In the genomic region with DNA sequence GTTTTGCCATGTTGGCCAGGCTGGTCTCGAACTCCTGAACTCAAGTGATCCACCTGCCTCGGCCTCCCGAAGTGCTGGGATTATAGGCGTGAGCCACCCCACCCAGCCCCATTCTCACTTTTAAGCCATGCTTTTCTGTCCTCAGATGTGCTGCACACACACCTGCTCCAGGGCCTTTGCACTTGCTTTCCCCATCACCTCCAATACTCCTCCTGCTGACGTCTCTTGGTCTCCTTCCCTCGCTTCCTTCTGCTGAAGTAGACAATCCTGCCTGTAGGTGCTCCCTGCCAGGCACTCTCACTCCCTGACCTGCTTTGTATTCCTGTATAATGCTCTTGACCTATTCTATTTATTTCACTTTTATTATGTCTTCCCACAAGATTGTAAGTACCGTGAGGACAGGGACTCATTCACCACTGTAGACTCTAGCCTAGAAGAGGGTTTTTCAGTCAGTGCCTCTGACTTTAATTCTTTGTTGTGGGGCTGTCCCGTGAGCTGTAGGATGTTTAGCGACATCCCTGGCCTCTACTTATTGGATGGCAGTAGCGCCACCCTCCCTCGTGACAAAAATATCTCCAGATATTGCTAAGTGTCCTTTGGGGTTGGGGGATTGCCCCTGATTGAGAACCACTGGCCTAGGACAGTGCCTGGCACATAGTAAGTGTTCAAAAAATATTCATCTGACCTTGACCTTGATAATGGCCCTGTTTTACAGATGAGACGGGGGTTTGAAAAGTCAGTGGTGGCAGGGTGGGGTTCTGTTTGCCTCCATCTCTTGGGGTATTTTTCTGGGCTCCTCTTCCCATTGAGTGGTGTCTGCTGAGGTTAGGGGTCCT, we compare ENCODE assay signal across 1 cellular context.
TF ChIP-seq lines count a peak whose summit lies in the region.

No MANE protein-coding gene starts in this region.

TF ChIP-seq in K562, 482 proteins besides CTCF, POLR2A, EP300 and RAD21:
- TF ChIP-seq PCBP1 (IDR thresholded peaks at IDR 0.05; ENCODE audit: low read depth, low read length, poor library complexity, severe bottlenecking) (no peak), ZZZ3 (IDR thresholded peaks at IDR 0.05) (no peak), TARDBP (IDR thresholded peaks at IDR 0.05) (no peak), ZSCAN32 (CRISPR knock-in tag; IDR thresholded peaks at IDR 0.05) (no peak), ESRRA (IDR thresholded peaks at IDR 0.05; ENCODE audit: borderline replicate concordance, low read depth) (peak; percentile 73; the same call in 1 of the 2 replicates), NCOR1 (IDR thresholded peaks at IDR 0.05) (no peak), ETS1 (conservative IDR thresholded peaks at IDR 0.05; ENCODE audit: control insufficient read depth, low read depth, low read length) (no peak), ZNF12 (CRISPR knock-in tag; IDR thresholded peaks at IDR 0.05) (no peak), ZBTB2 (IDR thresholded peaks at IDR 0.05) (no peak), ZNF217 (CRISPR knock-in tag; IDR thresholded peaks at IDR 0.05) (no peak), ZNF316 (IDR thresholded peaks at IDR 0.05) (peak; percentile 75), CC2D1A (IDR thresholded peaks at IDR 0.05) (no peak), THAP7 (CRISPR knock-in tag; IDR thresholded peaks at IDR 0.05) (no peak), HIVEP1 (CRISPR knock-in tag; IDR thresholded peaks at IDR 0.05) (no peak), CGGBP1 (CRISPR knock-in tag; IDR thresholded peaks at IDR 0.05) (no peak), ZC3H4 (CRISPR knock-in tag; IDR thresholded peaks at IDR 0.05; ENCODE audit: borderline replicate concordance) (no peak), RBM34 (IDR thresholded peaks at IDR 0.05; ENCODE audit: borderline replicate concordance, insufficient read depth, low read length) (no peak), ETV1 (tag; conservative IDR thresholded peaks at IDR 0.05; ENCODE audit: low read depth) (no peak), LCOR (CRISPR knock-in tag; IDR thresholded peaks at IDR 0.05) (no peak), ZFPM2 (CRISPR knock-in tag; IDR thresholded peaks at IDR 0.05) (no peak), ZNF717 (CRISPR knock-in tag; IDR thresholded peaks at IDR 0.05) (no peak), ZNF740 (CRISPR knock-in tag; IDR thresholded peaks at IDR 0.05) (no peak), ZNF740 (tag; IDR thresholded peaks at IDR 0.05) (no peak), ATF4 (CRISPR knock-in tag; IDR thresholded peaks at IDR 0.05) (no peak), SNRNP70 (optimal IDR thresholded peaks at IDR 0.05; ENCODE audit: low read depth, low read length) (no peak), MAFK (IDR thresholded peaks at IDR 0.05; ENCODE audit: low read length) (no peak), JUN (IDR thresholded peaks at IDR 0.05; ENCODE audit: borderline replicate concordance, low read depth, low read length) (no peak), JUN (CRISPR knock-in tag; IDR thresholded peaks at IDR 0.05; ENCODE audit: borderline replicate concordance) (no peak), ZNF699 (CRISPR knock-in tag; IDR thresholded peaks at IDR 0.05; ENCODE audit: insufficient replicate concordance) (no peak), KDM1A (IDR thresholded peaks at IDR 0.05) (0 out of 4 replicates have a peak, but pooled peaks of 1 of the 2 experiments have one; percentile 7)
- TF ChIP-seq, protein P1, sequence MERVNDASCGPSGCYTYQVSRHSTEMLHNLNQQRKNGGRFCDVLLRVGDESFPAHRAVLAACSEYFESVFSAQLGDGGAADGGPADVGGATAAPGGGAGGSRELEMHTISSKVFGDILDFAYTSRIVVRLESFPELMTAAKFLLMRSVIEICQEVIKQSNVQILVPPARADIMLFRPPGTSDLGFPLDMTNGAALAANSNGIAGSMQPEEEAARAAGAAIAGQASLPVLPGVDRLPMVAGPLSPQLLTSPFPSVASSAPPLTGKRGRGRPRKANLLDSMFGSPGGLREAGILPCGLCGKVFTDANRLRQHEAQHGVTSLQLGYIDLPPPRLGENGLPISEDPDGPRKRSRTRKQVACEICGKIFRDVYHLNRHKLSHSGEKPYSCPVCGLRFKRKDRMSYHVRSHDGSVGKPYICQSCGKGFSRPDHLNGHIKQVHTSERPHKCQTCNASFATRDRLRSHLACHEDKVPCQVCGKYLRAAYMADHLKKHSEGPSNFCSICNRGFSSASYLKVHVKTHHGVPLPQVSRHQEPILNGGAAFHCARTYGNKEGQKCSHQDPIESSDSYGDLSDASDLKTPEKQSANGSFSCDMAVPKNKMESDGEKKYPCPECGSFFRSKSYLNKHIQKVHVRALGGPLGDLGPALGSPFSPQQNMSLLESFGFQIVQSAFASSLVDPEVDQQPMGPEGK (CRISPR knock-in tag; IDR thresholded peaks at IDR 0.05; ENCODE audit: borderline replicate concordance), result no peak
- TF ChIP-seq, protein P2, sequence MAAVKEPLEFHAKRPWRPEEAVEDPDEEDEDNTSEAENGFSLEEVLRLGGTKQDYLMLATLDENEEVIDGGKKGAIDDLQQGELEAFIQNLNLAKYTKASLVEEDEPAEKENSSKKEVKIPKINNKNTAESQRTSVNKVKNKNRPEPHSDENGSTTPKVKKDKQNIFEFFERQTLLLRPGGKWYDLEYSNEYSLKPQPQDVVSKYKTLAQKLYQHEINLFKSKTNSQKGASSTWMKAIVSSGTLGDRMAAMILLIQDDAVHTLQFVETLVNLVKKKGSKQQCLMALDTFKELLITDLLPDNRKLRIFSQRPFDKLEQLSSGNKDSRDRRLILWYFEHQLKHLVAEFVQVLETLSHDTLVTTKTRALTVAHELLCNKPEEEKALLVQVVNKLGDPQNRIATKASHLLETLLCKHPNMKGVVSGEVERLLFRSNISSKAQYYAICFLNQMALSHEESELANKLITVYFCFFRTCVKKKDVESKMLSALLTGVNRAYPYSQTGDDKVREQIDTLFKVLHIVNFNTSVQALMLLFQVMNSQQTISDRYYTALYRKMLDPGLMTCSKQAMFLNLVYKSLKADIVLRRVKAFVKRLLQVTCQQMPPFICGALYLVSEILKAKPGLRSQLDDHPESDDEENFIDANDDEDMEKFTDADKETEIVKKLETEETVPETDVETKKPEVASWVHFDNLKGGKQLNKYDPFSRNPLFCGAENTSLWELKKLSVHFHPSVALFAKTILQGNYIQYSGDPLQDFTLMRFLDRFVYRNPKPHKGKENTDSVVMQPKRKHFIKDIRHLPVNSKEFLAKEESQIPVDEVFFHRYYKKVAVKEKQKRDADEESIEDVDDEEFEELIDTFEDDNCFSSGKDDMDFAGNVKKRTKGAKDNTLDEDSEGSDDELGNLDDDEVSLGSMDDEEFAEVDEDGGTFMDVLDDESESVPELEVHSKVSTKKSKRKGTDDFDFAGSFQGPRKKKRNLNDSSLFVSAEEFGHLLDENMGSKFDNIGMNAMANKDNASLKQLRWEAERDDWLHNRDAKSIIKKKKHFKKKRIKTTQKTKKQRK (IDR thresholded peaks at IDR 0.05; ENCODE audit: borderline replicate concordance, low read depth, low read length), result no peak
- TF ChIP-seq, protein P3, sequence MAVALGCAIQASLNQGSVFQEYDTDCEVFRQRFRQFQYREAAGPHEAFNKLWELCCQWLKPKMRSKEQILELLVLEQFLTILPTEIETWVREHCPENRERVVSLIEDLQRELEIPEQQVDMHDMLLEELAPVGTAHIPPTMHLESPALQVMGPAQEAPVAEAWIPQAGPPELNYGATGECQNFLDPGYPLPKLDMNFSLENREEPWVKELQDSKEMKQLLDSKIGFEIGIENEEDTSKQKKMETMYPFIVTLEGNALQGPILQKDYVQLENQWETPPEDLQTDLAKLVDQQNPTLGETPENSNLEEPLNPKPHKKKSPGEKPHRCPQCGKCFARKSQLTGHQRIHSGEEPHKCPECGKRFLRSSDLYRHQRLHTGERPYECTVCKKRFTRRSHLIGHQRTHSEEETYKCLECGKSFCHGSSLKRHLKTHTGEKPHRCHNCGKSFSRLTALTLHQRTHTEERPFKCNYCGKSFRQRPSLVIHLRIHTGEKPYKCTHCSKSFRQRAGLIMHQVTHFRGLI (CRISPR knock-in tag; IDR thresholded peaks at IDR 0.05), result no peak
- TF ChIP-seq, protein P4, sequence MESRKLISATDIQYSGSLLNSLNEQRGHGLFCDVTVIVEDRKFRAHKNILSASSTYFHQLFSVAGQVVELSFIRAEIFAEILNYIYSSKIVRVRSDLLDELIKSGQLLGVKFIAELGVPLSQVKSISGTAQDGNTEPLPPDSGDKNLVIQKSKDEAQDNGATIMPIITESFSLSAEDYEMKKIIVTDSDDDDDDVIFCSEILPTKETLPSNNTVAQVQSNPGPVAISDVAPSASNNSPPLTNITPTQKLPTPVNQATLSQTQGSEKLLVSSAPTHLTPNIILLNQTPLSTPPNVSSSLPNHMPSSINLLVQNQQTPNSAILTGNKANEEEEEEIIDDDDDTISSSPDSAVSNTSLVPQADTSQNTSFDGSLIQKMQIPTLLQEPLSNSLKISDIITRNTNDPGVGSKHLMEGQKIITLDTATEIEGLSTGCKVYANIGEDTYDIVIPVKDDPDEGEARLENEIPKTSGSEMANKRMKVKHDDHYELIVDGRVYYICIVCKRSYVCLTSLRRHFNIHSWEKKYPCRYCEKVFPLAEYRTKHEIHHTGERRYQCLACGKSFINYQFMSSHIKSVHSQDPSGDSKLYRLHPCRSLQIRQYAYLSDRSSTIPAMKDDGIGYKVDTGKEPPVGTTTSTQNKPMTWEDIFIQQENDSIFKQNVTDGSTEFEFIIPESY (CRISPR knock-in tag; IDR thresholded peaks at IDR 0.05), result peak; percentile 92
